Comparison of ENCODE assay signal across 8 cellular contexts in the genomic region with DNA sequence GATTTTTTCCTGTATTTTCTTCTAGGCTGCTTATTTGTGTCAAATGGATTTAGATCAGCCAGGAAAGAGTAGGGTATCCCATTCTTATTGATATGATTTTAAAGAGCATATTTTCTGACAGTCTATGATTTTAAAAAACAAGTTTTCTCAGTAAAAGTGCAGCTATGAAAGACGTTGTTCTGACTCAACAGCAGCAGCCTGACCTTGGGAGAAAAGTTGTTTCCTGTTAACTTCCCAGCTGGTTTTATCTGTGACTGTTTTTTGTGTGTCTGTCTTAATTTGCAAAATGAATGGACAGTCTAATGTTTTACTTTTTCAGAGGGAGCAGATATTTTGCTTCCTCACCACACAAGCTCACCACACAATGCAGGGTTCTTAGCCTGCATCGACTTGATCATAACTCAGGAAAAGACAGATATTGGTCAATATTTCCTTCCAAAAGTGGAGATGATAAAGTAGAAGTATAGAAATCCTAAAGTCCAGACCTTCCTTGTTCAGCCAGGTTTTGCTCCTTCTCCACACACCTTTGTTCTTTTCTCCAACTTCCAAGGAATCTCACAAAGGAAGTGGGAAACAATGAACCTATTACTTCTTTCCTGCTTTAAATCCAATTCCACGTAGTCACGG. TPM values are rescaled to one million over a fixed set of nuclear protein-coding genes. Genes with fewer than 3 reads are reported as not detected.
A peak's percentile ranks its signal among the peaks of the same experiment; 100 is the strongest.
DNase-seq lines count a peak whose midpoint lies in the region; ATAC-seq and TF ChIP-seq lines count a peak whose summit lies in the region.

No MANE protein-coding gene starts in this region.

- peak overlapping the region; percentile 85 to 92 for H3K4me3 Mint-ChIP-seq in CD14-positive monocyte
- peak overlapping the region; percentile 84 for H3K4me3 Mint-ChIP-seq in chondrocyte (ENCODE audit: unreplicated experiment)

- peaks cover 19% of the 10 kb centered on the region for H3K4me1 ChIP-seq in mononuclear cell (ENCODE audit: insufficient read depth, low read length)

- H3K9me3 Mint-ChIP-seq in CD14-positive monocyte (no peaks in the 10 kb centered on the region), chondrocyte (ENCODE audit: low read depth) (no peaks in the 10 kb centered on the region)

- peak overlapping the region in 6 of 7 donors; percentile 33 to 91 (median 88) for H3K27ac Mint-ChIP-seq in CD14-positive monocyte
- peak overlapping the region; percentile 96 for H3K27ac Mint-ChIP-seq in chondrocyte (ENCODE audit: unreplicated experiment)

- H3K4me1 Mint-ChIP-seq in CD14-positive monocyte (peaks cover 19% of the 10 kb centered on the region), chondrocyte (ENCODE audit: low read depth) (peaks cover 30% of the 10 kb centered on the region)

- no peak for TF ChIP-seq CTCF in CD14-positive monocyte (IDR thresholded peaks at IDR 0.05)
- TF ChIP-seq CTCF in chondrocyte (IDR thresholded peaks at IDR 0.05) = no peak

- no peaks in the 10 kb centered on the region for H3K27me3 ChIP-seq in mononuclear cell (ENCODE audit: insufficient read depth, low read length)

- intact Hi-C loops in CD14-positive monocyte (cut with micrococcal nuclease) = no loop called here

- no peak for DNase-seq in CD14-positive monocyte (ENCODE audit: low spot score)
- peak; percentile 8 to 30 for DNase-seq in Kasumi-1 (lab: John Stamatoyannopoulos, UW)
- DNase-seq in chondrocyte (ENCODE audit: low spot score) = no peak
- DNase-seq in NCI-H1048 (lab: John Stamatoyannopoulos, UW) = no peak
- DNase-seq in effector CD8-positive, alpha-beta T cell (lab: John Stamatoyannopoulos, UW) = no peak

- ATAC-seq in HG03097 (IDR thresholded peaks at IDR 0.05; ENCODE audit: low FRiP score, unreplicated experiment) = no peak
- no peak for ATAC-seq in GM18870 (IDR thresholded peaks at IDR 0.05; ENCODE audit: unreplicated experiment)

- no peaks in the 10 kb centered on the region for H3K27me3 Mint-ChIP-seq in CD14-positive monocyte (ENCODE audit: low read depth in 3 of 3)
- no peaks in the 10 kb centered on the region for H3K27me3 Mint-ChIP-seq in chondrocyte (ENCODE audit: low read depth)

- H3K4me3 ChIP-seq in mononuclear cell (ENCODE audit: low read length) = peak overlapping the region; percentile 58

- H3K36me3 Mint-ChIP-seq in CD14-positive monocyte (peaks cover 19 to 20% of the 10 kb centered on the region in 2 donors), chondrocyte (ENCODE audit: low read depth) (peaks cover 6% of the 10 kb centered on the region)

- H3K9me3 ChIP-seq in mononuclear cell (ENCODE audit: low read depth, low read length) = no peaks in the 10 kb centered on the region

RNA-seq across cellular contexts. Expression of a gene that starts 0.7 kb away (rescaled TPM):
- polyA plus RNA-seq in CD14-positive monocyte = 1 to 10 TPM; 4.8 to 7.0 TPM
- total RNA-seq in chondrocyte (6.6 to 10.6 TPM (median 7.4 TPM) in 3 replicates), mononuclear cell (20.1 TPM)

RNA-seq across cellular contexts. Expression of a gene that starts 58.2 kb away (rescaled TPM):
- polyA plus RNA-seq in CD14-positive monocyte = 10 to 100 TPM; 13.9 to 18.5 TPM
- 0.89 to 8.7 TPM (median 7.9 TPM) in 3 replicates for total RNA-seq in chondrocyte
- total RNA-seq in mononuclear cell = 264 TPM

Comparison
In these comparisons a context has a peak if more than half of its experiments do, and no peak if none do; other contexts are left out.
1. DNase-seq: peak in Kasumi-1 (2 of 2); none in CD14-positive monocyte (single experiment), chondrocyte (single experiment), NCI-H1048 (single experiment) and effector CD8-positive, alpha-beta T cell (single experiment).
2. RNA of a gene that starts 58.2 kb away (total RNA-seq): 264 TPM in mononuclear cell (single experiment); 0.89 to 8.7 TPM in chondrocyte; every median in the first group is over 10 times any median in the second.